ENCODE assay signal across 8 cellular contexts in the genomic region with DNA sequence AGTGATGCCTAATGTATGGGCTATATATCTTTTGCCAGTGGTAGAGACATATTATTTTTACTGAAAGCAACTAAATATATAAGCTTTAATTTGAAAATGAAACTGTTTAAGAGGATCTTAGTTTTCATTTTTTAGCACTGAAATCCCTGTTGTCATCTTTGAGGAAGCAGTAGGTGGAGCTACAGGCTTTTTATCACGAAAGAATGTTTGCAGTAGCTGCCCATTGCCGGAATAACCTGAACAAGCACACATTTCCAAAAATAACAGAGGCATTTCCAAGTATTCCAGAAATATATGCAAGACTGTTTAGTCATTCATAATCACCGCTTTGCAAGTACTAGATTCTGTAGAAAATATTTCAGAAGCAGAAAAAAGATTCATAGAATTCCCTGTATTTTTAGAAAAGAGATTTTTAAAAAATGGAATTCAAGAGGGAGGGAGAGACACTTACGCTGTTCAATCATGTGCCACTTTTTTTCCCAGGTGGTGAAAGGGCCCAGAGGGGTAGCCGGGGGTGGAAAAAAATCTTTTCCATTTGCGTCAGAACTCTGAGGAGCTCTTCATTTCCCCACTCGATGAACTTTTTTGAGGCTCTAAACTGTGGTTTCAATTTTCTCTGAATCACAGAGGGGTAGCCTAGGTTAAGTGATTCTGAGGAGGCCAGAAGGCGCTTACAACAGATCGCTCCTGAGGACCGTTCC.
DNase-seq lines count a peak whose midpoint lies in the region; ATAC-seq and FAIRE-seq lines count a peak whose summit lies in the region.

No MANE protein-coding gene starts in this region.

- DNase-seq in EL (peak; percentile 4), NCI-H1105 (lab: John Stamatoyannopoulos, UW) (peak; percentile 25), DMS79 treated with DMSO at 0.1 percent for 48 hours (lab: John Stamatoyannopoulos, UW) (no peak), CD1c-positive myeloid dendritic cell (ENCODE audit: extremely low spot score) (no peak), OCI-M2 (lab: John Stamatoyannopoulos, UW; ENCODE audit: unreplicated experiment) (no peak)
- DNase-seq in activated naive CD8-positive, alpha-beta T cell treated with anti-CD3 and anti-CD28 coated beads, Interleukin-2, amount 50 U/mL, for 24 hours, result no peak

- no peaks in the 10 kb centered on the region for H3K9me3 Mint-ChIP-seq in activated naive CD8-positive, alpha-beta T cell treated with anti-CD3 and anti-CD28 coated beads, Interleukin-2, amount 50 U/mL, for 24 hours

- ATAC-seq in activated naive CD8-positive, alpha-beta T cell treated with anti-CD3 and anti-CD28 coated beads, Interleukin-2, amount 50 U/mL, for 24 hours, result peak; percentile 57
- no peak for ATAC-seq in GM18498 (IDR thresholded peaks at IDR 0.05; ENCODE audit: unreplicated experiment)

- no peak overlapping the region for H3K4me3 Mint-ChIP-seq in activated naive CD8-positive, alpha-beta T cell treated with anti-CD3 and anti-CD28 coated beads, Interleukin-2, amount 50 U/mL, for 24 hours

- no peaks in the 10 kb centered on the region for H3K36me3 Mint-ChIP-seq in activated naive CD8-positive, alpha-beta T cell treated with anti-CD3 and anti-CD28 coated beads, Interleukin-2, amount 50 U/mL, for 24 hours (ENCODE audit: low read depth)

- FAIRE-seq in islet of Langerhans (lab: Jason Lieb, UNC), result peak; percentile 97

- no peak overlapping the region for H3K27ac Mint-ChIP-seq in activated naive CD8-positive, alpha-beta T cell treated with anti-CD3 and anti-CD28 coated beads, Interleukin-2, amount 50 U/mL, for 24 hours

- H3K4me1 Mint-ChIP-seq in activated naive CD8-positive, alpha-beta T cell treated with anti-CD3 and anti-CD28 coated beads, Interleukin-2, amount 50 U/mL, for 24 hours, result no peaks in the 10 kb centered on the region

- H3K27me3 Mint-ChIP-seq in activated naive CD8-positive, alpha-beta T cell treated with anti-CD3 and anti-CD28 coated beads, Interleukin-2, amount 50 U/mL, for 24 hours, result no peaks in the 10 kb centered on the region

Comparison
In these comparisons a context has a peak if more than half of its experiments do, and no peak if none do; other contexts are left out.
1. DNase-seq: peak in EL (single experiment) and NCI-H1105 (single experiment); none in activated naive CD8-positive, alpha-beta T cell treated with anti-CD3 and anti-CD28 coated beads, Interleukin-2, amount 50 U/mL, for 24 hours (single experiment), DMS79 treated with DMSO at 0.1 percent for 48 hours (single experiment), CD1c-positive myeloid dendritic cell (single experiment) and OCI-M2 (single experiment).